14 cellular contexts compared by ENCODE assay signal in genomic region chr7:134781171-134781570, GRCh38. TPM values are rescaled to one million over a fixed set of nuclear protein-coding genes. Genes with fewer than 3 reads are reported as not detected.
DNase-seq lines count a peak whose midpoint lies in the region; ATAC-seq, FAIRE-seq and TF ChIP-seq lines count a peak whose summit lies in the region.
"Had no signal": no experiment of that assay in that cellular context is flagged by ENCODE, and none has a peak within 500 bp of the region (broad histone marks: within the 10 kb centered on the region; RNA-seq: fewer than 3 reads in every experiment).

No MANE protein-coding gene starts in this region.

- no peaks in the 10 kb centered on the region for H3K9me3 Mint-ChIP-seq in MCF 10A (ENCODE audit: unreplicated experiment)
- H3K9me3 Mint-ChIP-seq: activated naive CD4-positive, alpha-beta T cell treated with anti-CD3 and anti-CD28 coated beads, Interleukin-2, amount 10 ng/mL, durations not matched to agents 7 days and 5 days had no signal

- no peak for ATAC-seq in HG02973 (IDR thresholded peaks at IDR 0.05; ENCODE audit: unreplicated experiment)
- ATAC-seq: activated CD4-positive, alpha-beta T cell treated with anti-CD3 and anti-CD28 coated beads for 36 hours; Panc1 had no signal

- H3K9ac ChIP-seq in keratinocyte (ENCODE audit: control insufficient read depth, extremely low read depth, insufficient read depth, low read length): peak overlapping the region; percentile 84

- peaks cover 36% of the 10 kb centered on the region for H3K4me1 Mint-ChIP-seq in MCF 10A (ENCODE audit: insufficient read depth, unreplicated experiment)
- H3K4me1 Mint-ChIP-seq: activated CD4-positive, alpha-beta T cell treated with anti-CD3 and anti-CD28 coated beads for 36 hours had no signal

- no peaks in the 10 kb centered on the region for H3K36me3 Mint-ChIP-seq in MCF 10A (ENCODE audit: insufficient read depth, unreplicated experiment)
- H3K36me3 Mint-ChIP-seq: activated naive CD4-positive, alpha-beta T cell treated with anti-CD3 and anti-CD28 coated beads, Interleukin-2, amount 10 ng/mL, durations not matched to agents 7 days and 5 days had no signal

- intact Hi-C loops in MCF 10A (cut with micrococcal nuclease) (loop anchor here (5.0 kb wide), 1 partner anchor 111 kb away; no protein-coding TSS in a partner anchor), spleen (cut with DNase I; ENCODE audit: low total_unique reads) (no loop called here), posterior vena cava (cut with DNase I) (loop anchor here in 1 of 2 donors (5.0 to 10.0 kb wide), 3 partner anchors 51 to 154 kb away; no protein-coding TSS in a partner anchor)

- H3K9me3 ChIP-seq in HAP-1 (no peaks in the 10 kb centered on the region), keratinocyte (ENCODE audit: control insufficient read depth, low read depth, low read length) (no peaks in the 10 kb centered on the region), spleen (no peaks in the 10 kb centered on the region)

- dilution Hi-C loops in keratinocyte (cut with MboI; ENCODE audit: extremely low pct_ligation_motif_present, low sequenced_read_pairs): no loop called here

- H3K27ac Mint-ChIP-seq in MCF 10A (ENCODE audit: low read depth, unreplicated experiment): peak overlapping the region; percentile 88
- H3K27ac Mint-ChIP-seq: activated CD4-positive, alpha-beta T cell treated with anti-CD3 and anti-CD28 coated beads for 36 hours; activated naive CD4-positive, alpha-beta T cell treated with anti-CD3 and anti-CD28 coated beads, Interleukin-2, amount 10 ng/mL, durations not matched to agents 7 days and 5 days had no signal

- no peaks in the 10 kb centered on the region for H3K9me1 ChIP-seq in keratinocyte (ENCODE audit: control insufficient read depth, extremely low read depth, insufficient read depth, low read length)

- H3K27ac ChIP-seq in keratinocyte (ENCODE audit: control insufficient read depth, insufficient read depth, low read length) (peak overlapping the region; percentile 86), spleen (peak overlapping the region in 7 of 8 donors; percentile 42 to 74 (median 69))

- H3K4me1 ChIP-seq in HAP-1 (peaks cover 20% of the 10 kb centered on the region), keratinocyte (ENCODE audit: control insufficient read depth, extremely low read depth, insufficient read depth, low read length) (peaks cover 37% of the 10 kb centered on the region), spleen (peaks cover 0 to 37% (median 5%) of the 10 kb centered on the region in 6 donors)

- BruUV-seq in MCF 10A (replicated peaks; lab: Mats Ljungman, UMichigan): no TSS peak

- H3K27me3 Mint-ChIP-seq in MCF 10A (ENCODE audit: insufficient read depth, unreplicated experiment): no peaks in the 10 kb centered on the region
- H3K27me3 Mint-ChIP-seq: activated CD4-positive, alpha-beta T cell treated with anti-CD3 and anti-CD28 coated beads for 36 hours; activated naive CD4-positive, alpha-beta T cell treated with anti-CD3 and anti-CD28 coated beads, Interleukin-2, amount 10 ng/mL, durations not matched to agents 7 days and 5 days had no signal

- H3K4me3 ChIP-seq in HAP-1 (peak overlapping the region; percentile 55), keratinocyte (ENCODE audit: control insufficient read depth in 2 of 3, extremely low read depth in 1 of 3, insufficient read depth in 2 of 3, low read depth in 1 of 3, low read length in 3 of 3) (peak overlapping the region; percentile 66 to 93 (median 90)), spleen (peak overlapping the region; percentile 0 to 65 (median 32))

- H2AFZ ChIP-seq in keratinocyte (ENCODE audit: control insufficient read depth, low read length): no peak overlapping the region

- in situ Hi-C loops in HAP-1 (cut with MboI; ENCODE audit: low sequenced_read_pairs): no loop called here

- 73 to 85% (median 80%) methylated on average over 2 of the region's 2 CpGs for WGBS in spleen, 5 donors

- no peak for FAIRE-seq in keratinocyte (lab: Jason Lieb, UNC)
- FAIRE-seq: frontal cortex had no signal

- peak overlapping the region; percentile 95 for H3K4me2 ChIP-seq in keratinocyte (ENCODE audit: control insufficient read depth, extremely low read depth, insufficient read depth, low read depth, low read length)

- DNase-seq in HAP-1 (ENCODE audit: low spot score in 2 of 2): no peak
- DNase-seq in MCF 10A (ENCODE audit: unreplicated experiment): no peak
- DNase-seq in keratinocyte (ENCODE audit: low read depth, low spot score): no peak
- no peak for DNase-seq in spleen
- DNase-seq in posterior vena cava (ENCODE audit: low spot score): no peak
- no peak for DNase-seq in NCI-H1694 treated with DMSO at 0.1 percent for 48 hours (lab: John Stamatoyannopoulos, UW)
- no peak for DNase-seq in activated naive CD4-positive, alpha-beta T cell treated with anti-CD3 and anti-CD28 coated beads, Interleukin-2, amount 50 U/mL, for 16 hours
- DNase-seq: activated CD4-positive, alpha-beta T cell treated with anti-CD3 and anti-CD28 coated beads for 36 hours; activated naive CD4-positive, alpha-beta T cell treated with anti-CD3 and anti-CD28 coated beads, Interleukin-2, amount 10 ng/mL, durations not matched to agents 7 days and 5 days; DMS79; NCI-H1417 treated with DMSO at 0.1 percent for 48 hours had no signal

- H3K4me3 Mint-ChIP-seq in MCF 10A (ENCODE audit: unreplicated experiment): peak overlapping the region; percentile 88
- H3K4me3 Mint-ChIP-seq: activated CD4-positive, alpha-beta T cell treated with anti-CD3 and anti-CD28 coated beads for 36 hours; activated naive CD4-positive, alpha-beta T cell treated with anti-CD3 and anti-CD28 coated beads, Interleukin-2, amount 10 ng/mL, durations not matched to agents 7 days and 5 days had no signal

- TF ChIP-seq CTCF in MCF 10A (IDR thresholded peaks at IDR 0.05; ENCODE audit: unreplicated experiment) (no peak), keratinocyte (optimal IDR thresholded peaks at IDR 0.05 in 1 of 3, IDR thresholded peaks at IDR 0.05 in 1 of 3, conservative IDR thresholded peaks at IDR 0.05 in 1 of 3; ENCODE audit: extremely low read depth in 1 of 3, insufficient read depth in 2 of 3, low read length in 3 of 3) (no peak), spleen (IDR thresholded peaks at IDR 0.05 in 8 of 11, conservative IDR thresholded peaks at IDR 0.05 in 3 of 11) (no peak)

- CTCF ChIA-PET in MCF 10A (lab: Yijun Ruan, JAX): no interaction called here

- POLR2A ChIA-PET in MCF 10A (lab: Yijun Ruan, JAX): interaction anchor here (0.8 to 2.4 kb wide), 6 partner anchors 8 to 110 kb away, joined by 3 to 13 read pairs (median 4); no protein-coding TSS in a partner anchor

- peaks cover 63% of the 10 kb centered on the region for H3K79me2 ChIP-seq in keratinocyte (ENCODE audit: control insufficient read depth, insufficient read depth, low read length)

- no peak for TF ChIP-seq POLR2A in spleen (IDR thresholded peaks at IDR 0.05)

- no peaks in the 10 kb centered on the region for H3K27me3 ChIP-seq in HAP-1 (ENCODE audit: low read depth)
- H3K27me3 ChIP-seq in keratinocyte (ENCODE audit: control insufficient read depth, extremely low read depth, insufficient read depth, low read length): no peaks in the 10 kb centered on the region
- H3K27me3 ChIP-seq in spleen (replicated peaks in 1 of 7): no peaks in the 10 kb centered on the region

- H4K20me1 ChIP-seq in keratinocyte (ENCODE audit: control insufficient read depth, extremely low read depth, insufficient read depth, low read length): no peaks in the 10 kb centered on the region

- no peaks in the 10 kb centered on the region; the same call in 1 of the 2 replicates for H3K36me3 ChIP-seq in HAP-1 (replicated peaks)
- peaks cover 5 to 17% of the 10 kb centered on the region in 2 experiments for H3K36me3 ChIP-seq in keratinocyte (ENCODE audit: control insufficient read depth in 2 of 2, extremely low read depth in 1 of 2, insufficient read depth in 2 of 2, low read length in 2 of 2)
- H3K36me3 ChIP-seq in spleen: no peaks in the 10 kb centered on the region

RNA-seq across cellular contexts. Expression of gene CALD1, which starts 1.7 kb away (rescaled TPM):
- total RNA-seq in MCF 10A (2022): 130 and 183 TPM in 2 replicates
- 169 to 229 TPM (median 198 TPM) in 3 replicates for polyA plus RNA-seq in keratinocyte
- polyA plus RNA-seq in keratinocyte (2011; ENCODE audit: low read depth): 135 TPM
- 175 and 262 TPM in 2 replicates for polyA plus RNA-seq in keratinocyte (2011; cell fraction: cytosol; rRNA removed)
- 308 and 349 TPM in 2 replicates for polyA plus RNA-seq in keratinocyte (2011; cell fraction: nucleus; rRNA removed)
- 55.2 and 198 TPM in 2 replicates for polyA plus RNA-seq in keratinocyte (2012; ENCODE audit: low replicate concordance)
- polyA minus RNA-seq in keratinocyte: 79.3 to 202 TPM (median 169 TPM) in 3 replicates
- 127 TPM for polyA minus RNA-seq in keratinocyte (2011; cell fraction: cytosol; rRNA and poly(A)+ RNA removed)
- 125 and 268 TPM in 2 replicates for polyA minus RNA-seq in keratinocyte (2011; cell fraction: nucleus; rRNA and poly(A)+ RNA removed)
- 100 to 1,000 TPM; 146 to 333 (median 291) TPM for total RNA-seq in spleen
- 10 to 100 TPM; 42.4 to 85.3 (median 48.3) TPM for polyA plus RNA-seq in spleen
- total RNA-seq in posterior vena cava: 1,000 to 10,000 TPM; 1,459 to 1,514 TPM

Comparison
In these comparisons a context has a peak if more than half of its experiments do, and no peak if none do; other contexts are left out.
1. H3K4me3 ChIP-seq: peak in every context shown above with its lines; median percentile 90 in keratinocyte; 55 in HAP-1; 32 in spleen.